21 cellular contexts compared by ENCODE assay signal in genomic region chr6:128463942-128464341, GRCh38. TPM values are rescaled to one million over a fixed set of nuclear protein-coding genes. Genes with fewer than 3 reads are reported as not detected.
DNase-seq lines count a peak whose midpoint lies in the region; FAIRE-seq and TF ChIP-seq lines count a peak whose summit lies in the region.
"Had no signal": no experiment of that assay in that cellular context is flagged by ENCODE, and none has a peak within 500 bp of the region (broad histone marks: within the 10 kb centered on the region; RNA-seq: fewer than 3 reads in every experiment).

No MANE protein-coding gene starts in this region.

- no peak for TF ChIP-seq CTCF in neural progenitor cell (IDR thresholded peaks at IDR 0.05)

- H3K9me3 ChIP-seq in neural progenitor cell (ENCODE audit: low read depth): no peaks in the 10 kb centered on the region
- H3K9me3 ChIP-seq: neutrophil had no signal

- H3K9me3 Mint-ChIP-seq in neural progenitor cell: no peaks in the 10 kb centered on the region
- H3K9me3 Mint-ChIP-seq in activated naive CD4-positive, alpha-beta T cell treated with anti-CD3 and anti-CD28 coated beads, Interleukin-2, amount 10 ng/mL, durations not matched to agents 7 days and 5 days: no peaks in the 10 kb centered on the region
- H3K9me3 Mint-ChIP-seq: activated B cell treated with CpG ODN at 0.5 μM for 24 hours had no signal

- H3K27ac ChIP-seq in neural progenitor cell: no peak overlapping the region
- H3K27ac ChIP-seq: cardiac muscle cell, neutrophil had no signal

- H3K27ac Mint-ChIP-seq in neural progenitor cell: no peak overlapping the region
- no peak overlapping the region for H3K27ac Mint-ChIP-seq in activated naive CD4-positive, alpha-beta T cell treated with anti-CD3 and anti-CD28 coated beads, Interleukin-2, amount 10 ng/mL, durations not matched to agents 7 days and 5 days
- H3K27ac Mint-ChIP-seq: activated B cell treated with CpG ODN at 0.5 μM for 24 hours, immature natural killer cell had no signal

- no peaks in the 10 kb centered on the region for H3K27me3 Mint-ChIP-seq in neural progenitor cell (ENCODE audit: insufficient read depth, low read depth)
- no peaks in the 10 kb centered on the region for H3K27me3 Mint-ChIP-seq in activated naive CD4-positive, alpha-beta T cell treated with anti-CD3 and anti-CD28 coated beads, Interleukin-2, amount 10 ng/mL, durations not matched to agents 7 days and 5 days
- H3K27me3 Mint-ChIP-seq: activated B cell treated with CpG ODN at 0.5 μM for 24 hours had no signal

- H3F3A ChIP-seq in neural progenitor cell (ENCODE audit: low read depth): no peaks in the 10 kb centered on the region

- H3K4me2 ChIP-seq in neural progenitor cell: no peak overlapping the region

- peaks cover 2% of the 10 kb centered on the region for H4K20me1 ChIP-seq in neural progenitor cell (ENCODE audit: low read depth)

- H3K27me3 ChIP-seq in H7 (ENCODE audit: control insufficient read depth, insufficient read depth, low read length) (no peaks in the 10 kb centered on the region), neural progenitor cell (no peaks in the 10 kb centered on the region)
- H3K27me3 ChIP-seq: cardiac muscle cell, neutrophil had no signal

- no peak overlapping the region for H3K4me3 ChIP-seq in H7 (ENCODE audit: insufficient read depth, low read depth, low read length)
- no peak overlapping the region for H3K4me3 ChIP-seq in neural progenitor cell
- H3K4me3 ChIP-seq: cardiac muscle cell had no signal

- peaks cover 22% of the 10 kb centered on the region for H3K79me2 ChIP-seq in neural progenitor cell (ENCODE audit: low read depth)

- H3K9ac ChIP-seq in neural progenitor cell: no peak overlapping the region

- H3K4me3 Mint-ChIP-seq in neural progenitor cell: no peak overlapping the region
- no peak overlapping the region for H3K4me3 Mint-ChIP-seq in activated naive CD4-positive, alpha-beta T cell treated with anti-CD3 and anti-CD28 coated beads, Interleukin-2, amount 10 ng/mL, durations not matched to agents 7 days and 5 days
- H3K4me3 Mint-ChIP-seq: activated B cell treated with CpG ODN at 0.5 μM for 24 hours, immature natural killer cell had no signal

- CTCF ChIA-PET in activated naive CD4-positive, alpha-beta T cell treated with anti-CD3 and anti-CD28 coated beads, Interleukin-2, amount 10 ng/mL, durations not matched to agents 7 days and 5 days (lab: Charles Lee): no interaction called here

- H2AFZ ChIP-seq in neural progenitor cell (replicated peaks): no peak overlapping the region

- H3K36me3 Mint-ChIP-seq in neural progenitor cell: no peaks in the 10 kb centered on the region
- no peaks in the 10 kb centered on the region for H3K36me3 Mint-ChIP-seq in activated naive CD4-positive, alpha-beta T cell treated with anti-CD3 and anti-CD28 coated beads, Interleukin-2, amount 10 ng/mL, durations not matched to agents 7 days and 5 days
- H3K36me3 Mint-ChIP-seq: immature natural killer cell had no signal

- FAIRE-seq in frontal cortex (lab: Jason Lieb, UNC): no peak
- FAIRE-seq: endometrium, H1 had no signal

- no peaks in the 10 kb centered on the region for H3K4me1 Mint-ChIP-seq in neural progenitor cell
- H3K4me1 Mint-ChIP-seq in activated naive CD4-positive, alpha-beta T cell treated with anti-CD3 and anti-CD28 coated beads, Interleukin-2, amount 10 ng/mL, durations not matched to agents 7 days and 5 days: no peaks in the 10 kb centered on the region
- H3K4me1 Mint-ChIP-seq: activated B cell treated with CpG ODN at 0.5 μM for 24 hours, immature natural killer cell had no signal

- no peaks in the 10 kb centered on the region for H3K36me3 ChIP-seq in H7 (replicated peaks; ENCODE audit: control insufficient read depth, insufficient read depth, low read length)
- no peaks in the 10 kb centered on the region for H3K36me3 ChIP-seq in neural progenitor cell
- H3K36me3 ChIP-seq: cardiac muscle cell, neutrophil had no signal

- H3K4me1 ChIP-seq in neural progenitor cell: no peaks in the 10 kb centered on the region

- DNase-seq in EL: peak; percentile 34
- peak; percentile 61 for DNase-seq in NCI-H69 (lab: John Stamatoyannopoulos, UW)
- DNase-seq in dedifferentiated amniotic fluid mesenchymal stem cell (ENCODE audit: extremely low spot score): peak; percentile 29
- DNase-seq in non-pigmented ciliary epithelial cell (ENCODE audit: low read depth): peak; percentile 36
- no peak for DNase-seq in H7
- no peak for DNase-seq in neural progenitor cell (ENCODE audit: low spot score)
- DNase-seq in frontal cortex (ENCODE audit: low spot score in 2 of 2): no peak
- DNase-seq in activated naive CD4-positive, alpha-beta T cell treated with anti-CD3 and anti-CD28 coated beads, Interleukin-2, amount 10 ng/mL, durations not matched to agents 7 days and 5 days: no peak
- DNase-seq: activated B cell treated with CpG ODN at 0.5 μM for 24 hours; activated gamma-delta T cell; C1 segment of cervical spinal cord; DND-41; immature natural killer cell; KBM-7; mesendoderm; NCI-H1436; stimulated activated naive CD8-positive, alpha-beta T cell treated with anti-CD3 and anti-CD28 coated beads, Interleukin-15, Interleukin-2, amounts not matched to agents 100 U/mL and 50 U/mL, for 24 hours had no signal

RNA-seq across cellular contexts. Expression of gene PTPRK, which starts 56.5 kb away (rescaled TPM):
- total RNA-seq in H7 (2014; rRNA removed; shearing (Covaris generic)): 36.9 and 44.0 TPM in 2 replicates
- total RNA-seq in neural progenitor cell (ENCODE audit: low replicate concordance) (30.9 and 35.0 TPM in 2 replicates), frontal cortex (179 TPM)

Comparison
In these comparisons a context has a peak if more than half of its experiments do, and no peak if none do; other contexts are left out.
1. DNase-seq: peak in EL (single experiment), NCI-H69 (single experiment), dedifferentiated amniotic fluid mesenchymal stem cell (single experiment) and non-pigmented ciliary epithelial cell (single experiment); none in H7 (single experiment), neural progenitor cell (single experiment), frontal cortex (0 of 2) and activated naive CD4-positive, alpha-beta T cell treated with anti-CD3 and anti-CD28 coated beads, Interleukin-2, amount 10 ng/mL, durations not matched to agents 7 days and 5 days (single experiment).